Comparison of ENCODE assay signal across 8 cellular contexts in the genomic region with DNA sequence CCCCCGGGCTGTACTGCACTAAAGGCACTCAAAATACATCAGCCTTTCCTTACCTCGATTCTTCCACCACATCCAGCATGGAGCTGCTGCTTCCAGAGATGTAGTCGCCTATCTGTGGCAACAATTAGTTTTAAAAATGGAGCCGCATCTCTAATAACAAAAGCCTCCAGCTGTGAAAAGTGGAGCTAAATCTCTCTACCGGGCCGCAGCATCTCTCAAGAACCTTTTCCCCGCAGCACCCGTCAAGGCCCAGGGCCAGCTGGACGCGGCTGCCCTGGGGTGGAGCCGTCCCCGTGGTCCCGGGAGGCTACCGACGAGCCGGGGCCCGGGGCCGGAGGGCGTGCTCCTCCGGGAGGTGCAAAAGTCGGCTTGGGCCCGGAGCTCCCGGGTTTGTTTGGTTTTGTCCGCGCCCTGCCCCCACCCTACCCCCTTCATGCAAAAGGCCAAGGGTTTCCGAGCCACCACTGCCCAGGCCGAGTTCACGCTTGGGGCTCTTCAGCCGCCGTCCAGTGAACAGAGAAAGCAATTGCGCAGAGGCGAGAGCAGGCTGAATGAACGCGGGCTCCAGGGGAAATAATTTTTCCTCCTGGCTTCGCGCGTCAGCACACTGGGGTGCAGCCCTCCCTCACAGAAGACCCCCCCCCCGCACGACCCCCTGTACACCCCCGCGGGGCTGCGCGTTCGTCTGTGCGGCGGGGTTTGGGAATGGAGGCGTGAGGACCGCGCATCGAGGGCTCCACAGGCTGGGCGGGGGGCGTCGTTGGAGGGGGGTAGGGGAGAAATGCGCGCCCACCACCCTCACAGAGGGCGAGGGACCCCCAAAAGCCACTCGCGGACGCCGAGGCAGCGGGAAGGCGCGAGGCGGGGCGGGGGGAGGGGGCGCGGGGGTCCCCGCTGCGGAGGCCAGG. TPM values are rescaled to one million over a fixed set of nuclear protein-coding genes. Genes with fewer than 3 reads are reported as not detected.
A peak's percentile ranks its signal among the peaks of the same experiment; 100 is the strongest.
DNase-seq lines count a peak whose midpoint lies in the region; ATAC-seq and TF ChIP-seq lines count a peak whose summit lies in the region.

No MANE protein-coding gene starts in this region.

- H3K4me2 ChIP-seq in IMR-90 (ENCODE audit: low read depth, low read length) (no peak overlapping the region; the same call in 1 of the 2 replicates), neural cell (ENCODE audit: low read length) (no peak overlapping the region)

- no peak overlapping the region for H4K8ac ChIP-seq in IMR-90 (ENCODE audit: low read depth in 2 of 2, low read length in 2 of 2)

- CTCF ChIA-PET in IMR-90 (lab: Yijun Ruan, JAX): no interaction called here

- H3K18ac ChIP-seq in IMR-90 (ENCODE audit: low read depth, low read length): no peak overlapping the region

- H3K4me1 ChIP-seq in IMR-90 (ENCODE audit: control insufficient read depth, insufficient read depth, low read length): peaks cover 2% of the 10 kb centered on the region; the same call in 1 of the 2 replicates

- H3K4ac ChIP-seq in IMR-90 (ENCODE audit: low read depth, low read length): no peak overlapping the region

- H3K27ac ChIP-seq in IMR-90 (ENCODE audit: insufficient read depth, low read length) (no peak overlapping the region), neural cell (ENCODE audit: low read length) (peak overlapping the region; percentile 34)

- no peak for TF ChIP-seq CTCF in IMR-90 (conservative IDR thresholded peaks at IDR 0.05; ENCODE audit: low read depth, low read length)
- no peak for TF ChIP-seq CTCF in epithelial cell of proximal tubule (conservative IDR thresholded peaks at IDR 0.05; ENCODE audit: low read depth, low read length)
- no peak for TF ChIP-seq CTCF in neural cell (IDR thresholded peaks at IDR 0.05; ENCODE audit: poor library complexity, severe bottlenecking)

- H3K9me1 ChIP-seq in IMR-90 (ENCODE audit: insufficient read depth, low read length): no peaks in the 10 kb centered on the region

- H4K20me1 ChIP-seq in IMR-90 (ENCODE audit: insufficient read depth, low read length) (no peaks in the 10 kb centered on the region), neural cell (ENCODE audit: insufficient read depth) (no peaks in the 10 kb centered on the region)

- no peak overlapping the region for H3K4me3 ChIP-seq in IMR-90 (ENCODE audit: insufficient read depth, low read depth, low read length)
- peak overlapping the region; percentile 47 for H3K4me3 ChIP-seq in epithelial cell of proximal tubule (ENCODE audit: low read depth, low read length)
- H3K4me3 ChIP-seq in neural cell (ENCODE audit: low read length): peak overlapping the region; percentile 98

- H2AFZ ChIP-seq in IMR-90 (replicated peaks; ENCODE audit: low read length, poor library complexity): peak overlapping the region; percentile 67
- peak overlapping the region; percentile 73 for H2AFZ ChIP-seq in neural cell (ENCODE audit: low read depth, low read length)

- in situ Hi-C loops in IMR-90 (cut with MboI; ENCODE audit: low sequenced_read_pairs): no loop called here

- no peak for TF ChIP-seq EP300 in neural cell (conservative IDR thresholded peaks at IDR 0.05; ENCODE audit: poor library complexity, severe bottlenecking)

- no peak overlapping the region for H3K14ac ChIP-seq in IMR-90 (replicated peaks; ENCODE audit: low read depth, low read length)

- no TSS peak for BruUV-seq in IMR-90 (replicated peaks; lab: Mats Ljungman, UMichigan)

- no peak for TF ChIP-seq RAD21 in IMR-90 (IDR thresholded peaks at IDR 0.05; ENCODE audit: low read length)
- TF ChIP-seq RAD21 in neural cell (conservative IDR thresholded peaks at IDR 0.05): no peak

- no peak overlapping the region for H2BK120ac ChIP-seq in IMR-90 (ENCODE audit: low read depth, low read length)

- no peaks in the 10 kb centered on the region for H3K9me3 ChIP-seq in IMR-90 (ENCODE audit: control insufficient read depth, insufficient read depth, low read length)
- H3K9me3 ChIP-seq in neural cell (ENCODE audit: low read length): no peaks in the 10 kb centered on the region

- intact Hi-C loops in IMR-90 (cut with micrococcal nuclease): loop anchor here (10.0 kb wide), 1 partner anchor 213 kb away; no protein-coding TSS in a partner anchor

- no peaks in the 10 kb centered on the region for H3K36me3 ChIP-seq in IMR-90 (ENCODE audit: control insufficient read depth, insufficient read depth, low read length)
- no peaks in the 10 kb centered on the region for H3K36me3 ChIP-seq in neural cell (ENCODE audit: insufficient read depth, low read length)

- no peaks in the 10 kb centered on the region for H3K79me1 ChIP-seq in IMR-90 (ENCODE audit: low read depth in 1 of 2, low read length in 2 of 2)

- DNase-seq in Ammon's horn (ENCODE audit: low spot score) (peak; percentile 17), IMR-90 (no peak), epithelial cell of proximal tubule (ENCODE audit: low read depth) (no peak), NCI-H2081 (lab: John Stamatoyannopoulos, UW) (no peak), OCI-M1 (lab: John Stamatoyannopoulos, UW) (no peak)
- no peak for DNase-seq in stimulated activated CD4-positive, alpha-beta T cell treated with anti-CD3 and anti-CD28 coated beads, Interleukin-4, amount 100 ng/mL, for 24 hours

- H3F3A ChIP-seq in neural cell (ENCODE audit: insufficient read depth, low read length, poor library complexity, severe bottlenecking): no peaks in the 10 kb centered on the region

- 7% methylated on average over 6 of the region's 69 CpGs; no CpG with 5 or more reads in 1 of the 2 experiments for WGBS in IMR-90 (ENCODE audit: extremely low coverage in 2 of 2, insufficient read length in 1 of 2), 2 experiments

- H4K5ac ChIP-seq in IMR-90 (ENCODE audit: low read depth, low read length): no peak overlapping the region

- H3K27me3 ChIP-seq in IMR-90 (ENCODE audit: control insufficient read depth, insufficient read depth, low read length) (peaks cover 46% of the 10 kb centered on the region), neural cell (ENCODE audit: insufficient read depth, low read depth, low read length) (peaks cover 3% of the 10 kb centered on the region)

- no peak overlapping the region for H3K56ac ChIP-seq in IMR-90 (ENCODE audit: extremely low read depth, insufficient read depth, low read length)

- ATAC-seq in IMR-90 (ENCODE audit: low read depth) (peak; percentile 35), HG02981 (IDR thresholded peaks at IDR 0.05; ENCODE audit: unreplicated experiment) (no peak)

- dilution Hi-C loops in IMR-90 (cut with HindIII; ENCODE audit: low sequenced_read_pairs, unreplicated experiment): no loop called here

- no peak overlapping the region for H2AK9ac ChIP-seq in IMR-90 (replicated peaks; ENCODE audit: low read depth, low read length, poor library complexity)

- H4K91ac ChIP-seq in IMR-90 (ENCODE audit: insufficient read depth, low read depth, low read length): no peak overlapping the region

- no peak overlapping the region for H2BK20ac ChIP-seq in IMR-90 (ENCODE audit: low read depth, low read length)

- TF ChIP-seq POLR2A in IMR-90 (IDR thresholded peaks at IDR 0.05; ENCODE audit: low read depth, low read length): no peak

- POLR2A ChIA-PET in IMR-90 (lab: Charles Lee; ENCODE audit: unreplicated experiment): interaction anchor here (0.5 kb wide), 1 partner anchor 1632 kb away, joined by 5 read pairs; no protein-coding TSS in a partner anchor

- peaks cover 25% of the 10 kb centered on the region for H3K79me2 ChIP-seq in neural cell (replicated peaks; ENCODE audit: insufficient read depth, low read length)

- no peak overlapping the region for H2AK5ac ChIP-seq in IMR-90 (ENCODE audit: low read depth, low read length)

- H3K9me2 ChIP-seq in neural cell (ENCODE audit: insufficient read depth, low read length): no peaks in the 10 kb centered on the region

- H3K9ac ChIP-seq in IMR-90 (ENCODE audit: low read depth, low read length) (no peak overlapping the region), neural cell (ENCODE audit: low read length) (peak overlapping the region; percentile 69)

- H2BK5ac ChIP-seq in IMR-90 (ENCODE audit: low read depth, low read length, poor library complexity, severe bottlenecking): no peak overlapping the region

- no peak overlapping the region for H3K23ac ChIP-seq in IMR-90 (ENCODE audit: low read depth, low read length)

- no peak overlapping the region for H2BK15ac ChIP-seq in IMR-90 (ENCODE audit: low read depth, low read length)

TF ChIP-seq in IMR-90, 13 proteins besides CTCF, POLR2A, EP300 and RAD21 (continues in another document):
- TF ChIP-seq MAZ (IDR thresholded peaks at IDR 0.05; ENCODE audit: borderline replicate concordance, low read depth, low read length): no peak
- TF ChIP-seq RCOR1 (IDR thresholded peaks at IDR 0.05; ENCODE audit: insufficient replicate concordance, low read length): no peak
- TF ChIP-seq MAFK (IDR thresholded peaks at IDR 0.05; ENCODE audit: low read depth, low read length): no peak
- TF ChIP-seq MXI1 (IDR thresholded peaks at IDR 0.05; ENCODE audit: borderline replicate concordance, low read depth, low read length): no peak

TF ChIP-seq in neural cell, 6 proteins besides CTCF, POLR2A, EP300 and RAD21 (continues in another document):
- TF ChIP-seq SMC3 (conservative IDR thresholded peaks at IDR 0.05; ENCODE audit: poor library complexity) (no peak), POLR2AphosphoS5 (IDR thresholded peaks at IDR 0.05) (no peak), EZH2 (IDR thresholded peaks at IDR 0.05; ENCODE audit: borderline replicate concordance, insufficient read depth, low read length, poor library complexity, severe bottlenecking) (no peak), MXI1 (conservative IDR thresholded peaks at IDR 0.05; ENCODE audit: poor library complexity, severe bottlenecking) (no peak), TAF1 (IDR thresholded peaks at IDR 0.05; ENCODE audit: low read depth) (no peak)

RNA-seq across cellular contexts. Expression of gene GREB1L, which starts 0.6 kb away (rescaled TPM):
- under 0.01 TPM in 1 of 2 replicates, not detected in the other for total RNA-seq in IMR-90 (2012; rRNA removed)
- polyA plus RNA-seq in IMR-90 (2012; rRNA removed): 0.01 and 0.02 TPM in 2 replicates
- 0.12 TPM in 1 of 2 replicates, not detected in the other for polyA plus RNA-seq in IMR-90 (2012; cell fraction: cytosol; rRNA removed)
- 0.03 and 0.09 TPM in 2 replicates for polyA plus RNA-seq in IMR-90 (2012; cell fraction: nucleus; rRNA removed; ENCODE audit: low replicate concordance)
- total RNA-seq in epithelial cell of proximal tubule: 5.1 and 6.2 TPM in 2 replicates
- 23.3 and 24.2 TPM in 2 replicates for polyA plus RNA-seq in neural cell
- polyA minus RNA-seq in neural cell: 74.3 and 96.9 TPM in 2 replicates
